21 cellular contexts compared by ENCODE assay signal in genomic region chr22:17939011-17939410, GRCh38.
"Had no signal": no experiment of that assay in that cellular context is flagged by ENCODE, and none has a peak within 500 bp of the region (broad histone marks: within the 10 kb centered on the region; RNA-seq: fewer than 3 reads in every experiment).

No MANE protein-coding gene starts in this region.

- DNase-seq: activated CD4-positive, alpha-beta T cell treated with anti-CD3 and anti-CD28 coated beads, Interleukin-2, amount 10 ng/mL, durations not matched to agents 24 days and 14 days; activated CD4-positive, CD25-positive, alpha-beta regulatory T cell; activated CD8-positive, alpha-beta memory T cell treated with anti-CD3 and anti-CD28 coated beads, Interleukin-2, amount 50 U/mL, for 4 hours; activated CD8-positive, alpha-beta T cell treated with anti-CD3 and anti-CD28 coated beads, Interleukin-2, amount 10 ng/mL, durations not matched to agents 7 days and 5 days; activated gamma-delta T cell; activated T-cell treated with anti-CD3 and anti-CD28 coated beads, Interleukin-2, amount 50 U/mL, for 72 hours; amygdala; brain microvascular endothelial cell; effector memory CD4-positive, alpha-beta T cell; foreskin keratinocyte; immature natural killer cell; mammary epithelial cell; naive thymus-derived CD8-positive, alpha-beta T cell; occipital lobe; stimulated activated CD4-positive, alpha-beta T cell treated with anti-CD3 and anti-CD28 coated beads, Interleukin-12 subunit alpha, Interleukin-12 subunit beta, amount 100 ng/mL, for 4 hours; stimulated activated CD4-positive, alpha-beta T cell treated with anti-CD3 and anti-CD28 coated beads, Interleukin-2, amount 100 ng/mL, for 24 hours; T-helper 2 cell had no signal

- H3K27ac ChIP-seq: brain microvascular endothelial cell, foreskin keratinocyte had no signal

- H3K4me1 ChIP-seq: foreskin keratinocyte had no signal

- H3K36me3 Mint-ChIP-seq: activated naive CD4-positive, alpha-beta T cell treated with anti-CD3 and anti-CD28 coated beads, Interleukin-2, amount 50 U/mL, for 72 hours; immature natural killer cell had no signal

- H3K4me3 Mint-ChIP-seq: activated CD4-positive, alpha-beta T cell treated with anti-CD3 and anti-CD28 coated beads, Interleukin-2, amount 10 ng/mL, durations not matched to agents 24 days and 14 days; activated CD8-positive, alpha-beta T cell treated with anti-CD3 and anti-CD28 coated beads, Interleukin-2, amount 10 ng/mL, durations not matched to agents 7 days and 5 days; activated T-cell treated with anti-CD3 and anti-CD28 coated beads, Interleukin-2, amount 50 U/mL, for 72 hours; dendritic cell treated with granulocyte-macrophage colony-stimulating factor and Interleukin-4, amounts not matched to agents 40 ng/mL and 50 ng/mL, for 4 days; naive thymus-derived CD8-positive, alpha-beta T cell had no signal

- FAIRE-seq: TTC549 had no signal

- ATAC-seq: activated CD8-positive, alpha-beta T cell treated with anti-CD3 and anti-CD28 coated beads, Interleukin-2, amount 10 ng/mL, durations not matched to agents 7 days and 5 days; activated naive CD4-positive, alpha-beta T cell treated with anti-CD3 and anti-CD28 coated beads, Interleukin-2, amount 50 U/mL, for 72 hours; activated T-cell treated with anti-CD3 and anti-CD28 coated beads, Interleukin-2, amount 50 U/mL, for 72 hours; foreskin keratinocyte; naive thymus-derived CD8-positive, alpha-beta T cell had no signal

- H3K27me3 Mint-ChIP-seq: activated CD4-positive, alpha-beta T cell treated with anti-CD3 and anti-CD28 coated beads, Interleukin-2, amount 10 ng/mL, durations not matched to agents 24 days and 14 days; dendritic cell treated with granulocyte-macrophage colony-stimulating factor and Interleukin-4, amounts not matched to agents 40 ng/mL and 50 ng/mL, for 4 days; progenitor cell of endocrine pancreas had no signal

- H3K36me3 ChIP-seq: brain microvascular endothelial cell had no signal

- H3K27ac Mint-ChIP-seq: activated CD4-positive, alpha-beta T cell treated with anti-CD3 and anti-CD28 coated beads, Interleukin-2, amount 10 ng/mL, durations not matched to agents 24 days and 14 days; activated CD8-positive, alpha-beta T cell treated with anti-CD3 and anti-CD28 coated beads, Interleukin-2, amount 10 ng/mL, durations not matched to agents 7 days and 5 days; activated naive CD4-positive, alpha-beta T cell treated with anti-CD3 and anti-CD28 coated beads, Interleukin-2, amount 50 U/mL, for 72 hours; activated T-cell treated with anti-CD3 and anti-CD28 coated beads, Interleukin-2, amount 50 U/mL, for 72 hours; dendritic cell treated with granulocyte-macrophage colony-stimulating factor and Interleukin-4, amounts not matched to agents 40 ng/mL and 50 ng/mL, for 4 days; naive thymus-derived CD8-positive, alpha-beta T cell; progenitor cell of endocrine pancreas had no signal

- H3K9me3 Mint-ChIP-seq: activated CD4-positive, alpha-beta T cell treated with anti-CD3 and anti-CD28 coated beads, Interleukin-2, amount 10 ng/mL, durations not matched to agents 24 days and 14 days; activated naive CD4-positive, alpha-beta T cell treated with anti-CD3 and anti-CD28 coated beads, Interleukin-2, amount 50 U/mL, for 72 hours; activated T-cell treated with anti-CD3 and anti-CD28 coated beads, Interleukin-2, amount 50 U/mL, for 72 hours; dendritic cell treated with granulocyte-macrophage colony-stimulating factor and Interleukin-4, amounts not matched to agents 40 ng/mL and 50 ng/mL, for 4 days; immature natural killer cell; naive thymus-derived CD8-positive, alpha-beta T cell had no signal
